Comparison of ENCODE assay signal across 26 cellular contexts in the genomic region with DNA sequence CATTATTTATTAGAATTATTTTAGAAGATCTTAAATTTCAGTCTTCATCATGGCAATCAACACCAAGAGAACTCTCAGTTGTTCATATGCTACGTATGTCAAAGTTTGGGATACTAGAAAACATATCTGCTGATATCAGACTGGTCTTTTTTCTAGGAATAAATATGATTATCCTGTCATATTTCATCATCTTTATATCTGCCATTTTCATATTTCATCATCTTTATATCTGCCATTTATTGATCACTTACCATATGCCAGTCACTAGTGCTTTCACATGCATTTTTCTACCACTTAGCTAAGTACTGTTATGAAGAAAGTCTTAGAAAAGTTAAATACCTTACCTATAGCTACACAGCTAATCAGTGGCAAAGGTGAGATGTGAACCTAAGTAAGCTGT. TPM values are rescaled to one million over a fixed set of nuclear protein-coding genes. Genes with fewer than 3 reads are reported as not detected.
DNase-seq lines count a peak whose midpoint lies in the region; FAIRE-seq and TF ChIP-seq lines count a peak whose summit lies in the region.
"Had no signal": no experiment of that assay in that cellular context is flagged by ENCODE, and none has a peak within 500 bp of the region (broad histone marks: within the 10 kb centered on the region; RNA-seq: fewer than 3 reads in every experiment).

No MANE protein-coding gene starts in this region.

- H3K27me3 ChIP-seq in BLaER1 (no peaks in the 10 kb centered on the region), adipocyte (replicated peaks; ENCODE audit: control insufficient read depth, insufficient read depth, low read length) (no peaks in the 10 kb centered on the region), keratinocyte (ENCODE audit: control insufficient read depth, extremely low read depth, insufficient read depth, low read length) (no peaks in the 10 kb centered on the region)
- H3K27me3 ChIP-seq in CD8-positive, alpha-beta memory T cell (ENCODE audit: insufficient read depth, low read length, poor library complexity, severe bottlenecking): no peaks in the 10 kb centered on the region
- H3K27me3 ChIP-seq: esophagus squamous epithelium, SJSA1, suprapubic skin had no signal

- H2AFZ ChIP-seq in keratinocyte (ENCODE audit: control insufficient read depth, low read length): no peak overlapping the region

- peaks cover 0 to 17% (median 2%) of the 10 kb centered on the region in 3 donors for H3K36me3 Mint-ChIP-seq in CD8-positive, alpha-beta memory T cell
- no peaks in the 10 kb centered on the region for H3K36me3 Mint-ChIP-seq in mesothelial cell of epicardium
- H3K36me3 Mint-ChIP-seq: natural killer cell had no signal

- peaks cover 65% of the 10 kb centered on the region for H3K79me2 ChIP-seq in keratinocyte (ENCODE audit: control insufficient read depth, insufficient read depth, low read length)

- no peak overlapping the region for H3K27ac ChIP-seq in BLaER1
- no peak overlapping the region for H3K27ac ChIP-seq in CD8-positive, alpha-beta memory T cell (ENCODE audit: low read depth, low read length)
- H3K27ac ChIP-seq in keratinocyte (ENCODE audit: control insufficient read depth, insufficient read depth, low read length): no peak overlapping the region
- H3K27ac ChIP-seq: KMS-11, prostate gland, SJSA1, suprapubic skin had no signal

- H3K4me3 ChIP-seq in BLaER1 (peak overlapping the region; percentile 90; the same call in 1 of the 2 replicates), adipocyte (ENCODE audit: low read length) (peak overlapping the region; percentile 93), keratinocyte (ENCODE audit: control insufficient read depth in 2 of 3, extremely low read depth in 1 of 3, insufficient read depth in 2 of 3, low read depth in 1 of 3, low read length in 3 of 3) (peak overlapping the region in 1 of 3 experiments; percentile 2)
- H3K4me3 ChIP-seq in CD8-positive, alpha-beta memory T cell (ENCODE audit: low read length): no peak overlapping the region
- H3K4me3 ChIP-seq: prostate gland, SJSA1 had no signal

- CTCF ChIA-PET in CD8-positive, alpha-beta memory T cell (lab: Charles Lee): interaction anchor here (1.3 kb wide), 3 partner anchors 11 to 634 kb away, joined by 3 to 7 read pairs (median 4); a partner anchor contains a TSS

- H3K4me1 ChIP-seq in BLaER1 (peaks cover 42% of the 10 kb centered on the region), adipocyte (ENCODE audit: control insufficient read depth, insufficient read depth, low read length) (peaks cover 64% of the 10 kb centered on the region), keratinocyte (ENCODE audit: control insufficient read depth, extremely low read depth, insufficient read depth, low read length) (peaks cover 25% of the 10 kb centered on the region)
- peaks cover 46% of the 10 kb centered on the region for H3K4me1 ChIP-seq in CD8-positive, alpha-beta memory T cell (ENCODE audit: insufficient read depth, low read length)

- no peak for TF ChIP-seq CTCF in keratinocyte (optimal IDR thresholded peaks at IDR 0.05 in 1 of 3, IDR thresholded peaks at IDR 0.05 in 1 of 3, conservative IDR thresholded peaks at IDR 0.05 in 1 of 3; ENCODE audit: extremely low read depth in 1 of 3, insufficient read depth in 2 of 3, low read length in 3 of 3)
- no peak for TF ChIP-seq CTCF in mesothelial cell of epicardium (IDR thresholded peaks at IDR 0.05; ENCODE audit: unreplicated experiment)

- peaks cover 2% of the 10 kb centered on the region for H3K9me1 ChIP-seq in keratinocyte (ENCODE audit: control insufficient read depth, extremely low read depth, insufficient read depth, low read length)

- POLR2A ChIA-PET in CD8-positive, alpha-beta memory T cell (lab: Charles Lee): no interaction called here

- 0 out of 2 replicates have a peak, but pooled peaks cover 5% of the 10 kb centered on the region for H4K20me1 ChIP-seq in BLaER1
- peaks cover 2% of the 10 kb centered on the region for H4K20me1 ChIP-seq in keratinocyte (ENCODE audit: control insufficient read depth, extremely low read depth, insufficient read depth, low read length)

- H3K9me3 ChIP-seq in BLaER1: peaks cover under 1% of the 10 kb centered on the region; the same call in 1 of the 2 replicates
- H3K9me3 ChIP-seq in CD8-positive, alpha-beta memory T cell (ENCODE audit: low read length): no peaks in the 10 kb centered on the region
- H3K9me3 ChIP-seq in adipocyte (ENCODE audit: control insufficient read depth, low read length): no peaks in the 10 kb centered on the region
- no peaks in the 10 kb centered on the region for H3K9me3 ChIP-seq in keratinocyte (ENCODE audit: control insufficient read depth, low read depth, low read length)
- H3K9me3 ChIP-seq: esophagus squamous epithelium, prostate gland, SJSA1, suprapubic skin had no signal

- H3K27me3 Mint-ChIP-seq in CD8-positive, alpha-beta memory T cell: no peaks in the 10 kb centered on the region
- H3K27me3 Mint-ChIP-seq in mesothelial cell of epicardium (ENCODE audit: low read depth): no peaks in the 10 kb centered on the region
- H3K27me3 Mint-ChIP-seq: activated naive CD4-positive, alpha-beta T cell treated with anti-CD3 and anti-CD28 coated beads, Interleukin-2, amount 10 ng/mL, durations not matched to agents 7 days and 5 days had no signal

- peak overlapping the region in 5 of 8 donors; percentile 1 to 98 (median 33) for H3K27ac Mint-ChIP-seq in CD8-positive, alpha-beta memory T cell
- H3K27ac Mint-ChIP-seq in mesothelial cell of epicardium: no peak overlapping the region
- H3K27ac Mint-ChIP-seq: activated naive CD4-positive, alpha-beta T cell treated with anti-CD3 and anti-CD28 coated beads, Interleukin-2, amount 10 ng/mL, durations not matched to agents 7 days and 5 days had no signal

- H3K9ac ChIP-seq in BLaER1 (no peak overlapping the region), adipocyte (ENCODE audit: low read length) (no peak overlapping the region), keratinocyte (ENCODE audit: control insufficient read depth, extremely low read depth, insufficient read depth, low read length) (no peak overlapping the region)
- H3K9ac ChIP-seq: KMS-11 had no signal

- H3K9me3 Mint-ChIP-seq in CD8-positive, alpha-beta memory T cell: no peaks in the 10 kb centered on the region
- no peaks in the 10 kb centered on the region for H3K9me3 Mint-ChIP-seq in mesothelial cell of epicardium
- H3K9me3 Mint-ChIP-seq: activated naive CD4-positive, alpha-beta T cell treated with anti-CD3 and anti-CD28 coated beads, Interleukin-2, amount 10 ng/mL, durations not matched to agents 7 days and 5 days had no signal

- dilution Hi-C loops in keratinocyte (cut with MboI; ENCODE audit: extremely low pct_ligation_motif_present, low sequenced_read_pairs): no loop called here

- DNase-seq in CD8-positive, alpha-beta memory T cell: no peak
- no peak for DNase-seq in adipocyte (ENCODE audit: low read depth)
- no peak for DNase-seq in keratinocyte (ENCODE audit: low read depth, low spot score)
- no peak for DNase-seq in mesothelial cell of epicardium (ENCODE audit: low spot score in 2 of 2, unreplicated experiment in 2 of 2)
- no peak for DNase-seq in SK-N-DZ (ENCODE audit: low spot score)
- DNase-seq in GM03348 (ENCODE audit: low spot score): no peak
- no peak for DNase-seq in posterior cingulate gyrus
- DNase-seq: activated CD4-positive, alpha-beta T cell treated with anti-CD3 and anti-CD28 coated beads for 1 hour; activated naive CD4-positive, alpha-beta T cell treated with anti-CD3 and anti-CD28 coated beads, Interleukin-2, amount 10 ng/mL, durations not matched to agents 7 days and 5 days; AML-193; esophagus squamous epithelium; GF-D8; head of caudate nucleus; natural killer cell; NCI-H1417; NCI-H2171; NCI-H748 treated with DMSO at 0.1 percent for 48 hours; small intestine; stimulated activated CD4-positive, alpha-beta T cell treated with anti-CD3 and anti-CD28 coated beads, Interleukin-4, amount 100 ng/mL, for 24 hours; T-helper 9 cell had no signal

- peak overlapping the region in 2 of 7 donors; percentile 9 to 100 for H3K4me3 Mint-ChIP-seq in CD8-positive, alpha-beta memory T cell
- no peak overlapping the region for H3K4me3 Mint-ChIP-seq in mesothelial cell of epicardium
- H3K4me3 Mint-ChIP-seq: activated naive CD4-positive, alpha-beta T cell treated with anti-CD3 and anti-CD28 coated beads, Interleukin-2, amount 10 ng/mL, durations not matched to agents 7 days and 5 days; natural killer cell had no signal

- H3K4me2 ChIP-seq in BLaER1 (peak overlapping the region; percentile 88), keratinocyte (ENCODE audit: control insufficient read depth, extremely low read depth, insufficient read depth, low read depth, low read length) (peak overlapping the region; percentile 91)
- H3K4me2 ChIP-seq: KMS-11 had no signal

- no peak for FAIRE-seq in keratinocyte (lab: Jason Lieb, UNC)
- FAIRE-seq: bronchial epithelial cell had no signal

- peaks cover 64 to 87% (median 80%) of the 10 kb centered on the region in 3 donors for H3K4me1 Mint-ChIP-seq in CD8-positive, alpha-beta memory T cell
- peaks cover 53% of the 10 kb centered on the region for H3K4me1 Mint-ChIP-seq in mesothelial cell of epicardium

- intact Hi-C loops in posterior cingulate gyrus (cut with DNase I): loop anchor here (5.0 kb wide), 1 partner anchor 103 kb away; a partner anchor contains a TSS

- no peaks in the 10 kb centered on the region; the same call in 1 of the 2 replicates for H3K36me3 ChIP-seq in BLaER1
- H3K36me3 ChIP-seq in CD8-positive, alpha-beta memory T cell (ENCODE audit: insufficient read depth, low read length): no peaks in the 10 kb centered on the region
- no peaks in the 10 kb centered on the region for H3K36me3 ChIP-seq in adipocyte (ENCODE audit: control insufficient read depth, insufficient read depth, low read length, severe bottlenecking)
- H3K36me3 ChIP-seq in keratinocyte (ENCODE audit: control insufficient read depth in 2 of 2, extremely low read depth in 1 of 2, insufficient read depth in 2 of 2, low read length in 2 of 2): no peaks in the 10 kb centered on the region
- H3K36me3 ChIP-seq: esophagus squamous epithelium, prostate gland, suprapubic skin had no signal

RNA-seq across cellular contexts. Expression of a gene that starts 2.8 kb away (rescaled TPM):
- under 1 TPM; 0.20 to 0.27 TPM for total RNA-seq in CD8-positive, alpha-beta memory T cell
- polyA plus RNA-seq in CD8-positive, alpha-beta memory T cell: 0.66 TPM
- polyA plus RNA-seq in keratinocyte: 0.24 to 0.58 TPM (median 0.40 TPM) in 3 replicates
- 1.2 TPM for polyA plus RNA-seq in keratinocyte (2011; ENCODE audit: low read depth)
- 0.36 and 0.63 TPM in 2 replicates for polyA plus RNA-seq in keratinocyte (2011; cell fraction: cytosol; rRNA removed)
- polyA plus RNA-seq in keratinocyte (2011; cell fraction: nucleus; rRNA removed): 0.29 and 0.31 TPM in 2 replicates
- polyA plus RNA-seq in keratinocyte (2012; ENCODE audit: low replicate concordance): 0.42 and 0.68 TPM in 2 replicates
- 0.49 TPM in 1 of 3 replicates, not detected in the others for polyA minus RNA-seq in keratinocyte
- not detected for polyA minus RNA-seq in keratinocyte (2011; cell fraction: cytosol; rRNA and poly(A)+ RNA removed)
- polyA minus RNA-seq in keratinocyte (2011; cell fraction: nucleus; rRNA and poly(A)+ RNA removed): not detected in 2 replicates
- 1.3 to 1.5 TPM (median 1.4 TPM) in 3 replicates for total RNA-seq in mesothelial cell of epicardium
- 0.13 and 0.20 TPM in 2 replicates for polyA plus RNA-seq in SK-N-DZ (2014; cell fraction: cytosol; rRNA removed)
- polyA plus RNA-seq in SK-N-DZ (2014; cell fraction: nucleus; rRNA removed): 0.35 TPM in 1 of 2 replicates, not detected in the other
- total RNA-seq: bronchial epithelial cell had no signal

RNA-seq across cellular contexts. Expression of a gene that starts 2.9 kb away (rescaled TPM):
- total RNA-seq in CD8-positive, alpha-beta memory T cell: 10 to 100 TPM; 34.5 to 36.4 TPM
- polyA plus RNA-seq in CD8-positive, alpha-beta memory T cell: 51.8 TPM
- polyA plus RNA-seq in keratinocyte: 51.2 to 89.1 TPM (median 81.8 TPM) in 3 replicates
- 168 TPM for polyA plus RNA-seq in keratinocyte (2011; ENCODE audit: low read depth)
- polyA plus RNA-seq in keratinocyte (2011; cell fraction: cytosol; rRNA removed): 62.5 and 106 TPM in 2 replicates
- polyA plus RNA-seq in keratinocyte (2011; cell fraction: nucleus; rRNA removed): 55.3 and 70.5 TPM in 2 replicates
- 54.1 and 62.4 TPM in 2 replicates for polyA plus RNA-seq in keratinocyte (2012; ENCODE audit: low replicate concordance)
- 10.6 to 46.6 TPM (median 12.1 TPM) in 3 replicates for polyA minus RNA-seq in keratinocyte
- polyA minus RNA-seq in keratinocyte (2011; cell fraction: cytosol; rRNA and poly(A)+ RNA removed): 34.1 TPM
- polyA minus RNA-seq in keratinocyte (2011; cell fraction: nucleus; rRNA and poly(A)+ RNA removed): 18.0 and 36.2 TPM in 2 replicates
- total RNA-seq in mesothelial cell of epicardium: 63.8 to 64.4 TPM (median 63.9 TPM) in 3 replicates
- polyA plus RNA-seq in SK-N-DZ (2014; cell fraction: cytosol; rRNA removed): 83.7 and 155 TPM in 2 replicates
- 83.5 and 109 TPM in 2 replicates for polyA plus RNA-seq in SK-N-DZ (2014; cell fraction: nucleus; rRNA removed)
